Comparison of ENCODE assay signal across 8 cellular contexts in the genomic region with DNA sequence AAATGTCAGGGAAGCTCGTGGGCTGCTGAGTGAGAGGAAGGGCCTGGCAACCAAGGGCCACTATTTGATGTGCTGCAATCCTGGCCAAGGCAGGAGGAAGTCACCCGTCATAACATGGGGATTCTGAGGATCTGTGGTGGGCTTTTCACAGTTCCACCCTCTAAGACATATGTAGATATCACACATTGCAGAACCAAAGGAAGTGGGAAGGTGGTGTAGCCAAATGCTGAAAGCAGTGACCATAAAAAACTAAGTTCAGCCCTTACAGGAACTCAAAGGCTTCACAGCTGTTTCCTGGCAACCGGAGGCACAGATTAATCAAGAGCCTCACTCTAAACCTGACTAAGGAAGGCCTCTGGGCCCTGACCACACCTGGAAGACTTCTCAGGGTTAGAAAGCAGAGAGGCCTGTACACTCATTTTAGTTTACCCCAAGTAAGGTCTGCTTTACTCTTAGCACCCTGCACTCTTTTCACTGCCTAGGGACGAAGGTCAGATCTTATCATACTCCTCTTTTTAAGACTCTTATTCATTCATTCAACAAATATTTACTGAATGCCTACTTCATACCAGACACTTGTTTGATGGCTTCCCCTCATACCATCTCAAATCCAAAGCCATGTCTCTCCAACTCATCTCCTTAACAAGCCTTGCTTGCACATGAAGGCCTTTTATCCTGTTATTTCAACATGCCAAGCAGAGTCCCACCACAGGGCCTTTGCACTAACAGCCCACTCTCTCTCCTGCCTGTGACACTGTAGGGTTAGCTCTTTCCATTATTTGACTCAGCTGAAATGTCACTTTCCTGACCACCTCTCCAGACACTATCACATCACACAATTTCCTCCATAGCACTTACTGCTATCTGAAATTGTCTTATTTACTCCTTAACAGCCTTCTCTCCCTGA. TPM values are rescaled to one million over a fixed set of nuclear protein-coding genes. Genes with fewer than 3 reads are reported as not detected.
DNase-seq lines count a peak whose midpoint lies in the region; ATAC-seq and TF ChIP-seq lines count a peak whose summit lies in the region.

No MANE protein-coding gene starts in this region.

- H3K27ac Mint-ChIP-seq in nephron: peak overlapping the region; percentile 46 to 98 (median 77)

- H3K36me3 Mint-ChIP-seq in nephron (ENCODE audit: low read depth): peaks cover 12% of the 10 kb centered on the region

- H3K9me3 Mint-ChIP-seq in nephron: no peaks in the 10 kb centered on the region

- 63 to 70% methylated on average over 4 of the region's 4 CpGs for WGBS in testis, 2 donors

- H3K9me2 ChIP-seq in HCT116 (ENCODE audit: insufficient read depth) (no peaks in the 10 kb centered on the region), PC-9 (ENCODE audit: insufficient read depth) (no peaks in the 10 kb centered on the region)

- H3K4me3 ChIP-seq in HCT116 (replicated peaks in 1 of 2; ENCODE audit: low read depth in 1 of 2, low read length in 2 of 2) (0 out of 4 replicates have a peak overlapping the region, but pooled peaks of 1 of the 2 experiments have one; percentile 87), PC-9 (peak overlapping the region; percentile 94; the same call in 1 of the 2 replicates), choroid plexus epithelial cell (ENCODE audit: low read depth, low read length) (no peak overlapping the region), testis (no peak overlapping the region)

- H3K4me2 ChIP-seq in HCT116 (ENCODE audit: low read length) (peak overlapping the region; percentile 83), PC-9 (peak overlapping the region; percentile 89)

- POLR2A ChIA-PET in HCT116 (lab: Charles Lee): no interaction called here
- POLR2A ChIA-PET in PC-9 (lab: Charles Lee; ENCODE audit: unreplicated experiment): interaction anchor here (0.6 kb wide), 1 partner anchor 345 kb away, joined by 13 read pairs; no protein-coding TSS in a partner anchor

- H3K9me3 ChIP-seq in HCT116 (ENCODE audit: control insufficient read depth in 1 of 2, insufficient read depth in 1 of 2, low read depth in 1 of 2, low read length in 2 of 2) (no peaks in the 10 kb centered on the region), PC-9 (ENCODE audit: insufficient read depth, low read depth) (no peaks in the 10 kb centered on the region), testis (no peaks in the 10 kb centered on the region)

- no peaks in the 10 kb centered on the region for H3K27me3 Mint-ChIP-seq in nephron (ENCODE audit: low read depth)

- RAD21 ChIA-PET in HCT116 (lab: Charles Lee; ENCODE audit: low non-redundant PET in 1 of 2, low total read pairs in 2 of 2, uncharacterized antibody in 2 of 2, unreplicated experiment in 2 of 2): no interaction called here

- TF ChIP-seq CTCF in HCT116 (IDR thresholded peaks at IDR 0.05 in 2 of 3, conservative IDR thresholded peaks at IDR 0.05 in 1 of 3; ENCODE audit: borderline replicate concordance in 1 of 3, insufficient read depth in 1 of 3, low read depth in 2 of 3, low read length in 2 of 3): no peak
- TF ChIP-seq CTCF in PC-9 (conservative IDR thresholded peaks at IDR 0.05): no peak
- TF ChIP-seq CTCF in choroid plexus epithelial cell (conservative IDR thresholded peaks at IDR 0.05; ENCODE audit: low read depth, low read length): no peak
- TF ChIP-seq CTCF in nephron (IDR thresholded peaks at IDR 0.05; ENCODE audit: unreplicated experiment in 3 of 3): no peak
- no peak for TF ChIP-seq CTCF in testis (IDR thresholded peaks at IDR 0.05)

- H3K4me3 Mint-ChIP-seq in nephron: peak overlapping the region; percentile 60 to 99 (median 94)

- H3K36me3 ChIP-seq in HCT116 (ENCODE audit: control insufficient read depth in 1 of 2, insufficient read depth in 2 of 2, low read length in 2 of 2) (peaks cover 2 to 14% of the 10 kb centered on the region in 2 experiments; a peak in 2 of 4 replicates), PC-9 (ENCODE audit: low read depth) (peaks cover 16% of the 10 kb centered on the region; the same call in 1 of the 2 replicates), testis (ENCODE audit: low read depth, missing control alignments) (no peaks in the 10 kb centered on the region)

- TF ChIP-seq POLR2A in HCT116 (IDR thresholded peaks at IDR 0.05; ENCODE audit: borderline replicate concordance, extremely low read depth, insufficient read depth, insufficient read length) (no peak), testis (IDR thresholded peaks at IDR 0.05) (no peak)

- H3K4me1 ChIP-seq in HCT116 (ENCODE audit: control insufficient read depth in 1 of 2, insufficient read depth in 2 of 2, low read length in 2 of 2): peaks cover 65 to 83% of the 10 kb centered on the region in 2 experiments
- peaks cover 39% of the 10 kb centered on the region for H3K4me1 ChIP-seq in PC-9 (replicated peaks; ENCODE audit: insufficient read depth)
- H3K4me1 ChIP-seq in testis: peaks cover 31% of the 10 kb centered on the region

- H3K79me2 ChIP-seq in HCT116 (ENCODE audit: insufficient read depth, low read length): peaks cover 75% of the 10 kb centered on the region
- peaks cover 94% of the 10 kb centered on the region for H3K79me2 ChIP-seq in PC-9 (ENCODE audit: low read depth)

- BruUV-seq in HCT116 (replicated peaks; lab: Mats Ljungman, UMichigan) (no TSS peak), PC-9 (replicated peaks; lab: Mats Ljungman, UMichigan) (no TSS peak)

- peaks cover 76% of the 10 kb centered on the region for H3K4me1 Mint-ChIP-seq in nephron

- peak overlapping the region; percentile 3; the same call in 1 of the 2 replicates for H3K9ac ChIP-seq in HCT116 (ENCODE audit: low read length)

- H3K27ac ChIP-seq in HCT116 (ENCODE audit: low read depth, low read length) (0 out of 2 replicates have a peak overlapping the region, but pooled peaks have one; percentile 2), PC-9 (peak overlapping the region; percentile 64), testis (no peak overlapping the region)

- CTCF ChIA-PET in HCT116 (lab: Charles Lee): interaction anchor here (2.6 kb wide), 1 partner anchor 10 kb away, joined by 10 read pairs; no protein-coding TSS in a partner anchor
- CTCF ChIA-PET in PC-9 (lab: Charles Lee): interaction anchor here (0.6 to 0.9 kb wide), 6 partner anchors 19 to 153 kb away, joined by 3 to 7 read pairs (median 4); no protein-coding TSS in a partner anchor

- intact Hi-C loops in HCT116 (cut with micrococcal nuclease) (no loop called here), PC-9 (cut with micrococcal nuclease; ENCODE audit: unreplicated experiment) (loop anchor here (1.0 to 5.0 kb wide), 2 partner anchors 24 to 42 kb away; a partner anchor contains a TSS), testis (cut with DNase I; ENCODE audit: low total_unique reads) (no loop called here)

- H3F3A ChIP-seq in PC-9 (ENCODE audit: insufficient read depth, low read depth): peaks cover 48% of the 10 kb centered on the region

- H3K27me3 ChIP-seq in HCT116 (ENCODE audit: insufficient read depth, low read length) (no peaks in the 10 kb centered on the region), PC-9 (ENCODE audit: insufficient read depth, low read depth) (no peaks in the 10 kb centered on the region), testis (no peaks in the 10 kb centered on the region)

- H4K20me1 ChIP-seq in HCT116 (ENCODE audit: insufficient read depth): peaks cover 20% of the 10 kb centered on the region; the same call in 1 of the 2 replicates
- H4K20me1 ChIP-seq in PC-9 (ENCODE audit: insufficient read depth): peaks cover 53% of the 10 kb centered on the region

- no peak for ATAC-seq in HCT116

- TF ChIP-seq RAD21 in HCT116 (IDR thresholded peaks at IDR 0.05; ENCODE audit: low read depth): no peak

- peak; percentile 76 for DNase-seq in EL
- no peak for DNase-seq in HCT116 (ENCODE audit: low read depth, low spot score)
- DNase-seq in PC-9: peak; percentile 69 to 94
- DNase-seq in choroid plexus epithelial cell (ENCODE audit: low read depth): peak; percentile 57
- DNase-seq in iPS-NIHi7 (ENCODE audit: extremely low spot score): no peak
- no peak for DNase-seq in testis
- DNase-seq in HK-2 (ENCODE audit: unreplicated experiment): no peak

- H2AFZ ChIP-seq in HCT116 (ENCODE audit: low read depth, low read length, poor library complexity, severe bottlenecking) (no peak overlapping the region), PC-9 (no peak overlapping the region)

TF ChIP-seq in HCT116, 20 proteins besides CTCF, POLR2A, EP300 and RAD21:
- no peak for TF ChIP-seq YY1 (IDR thresholded peaks at IDR 0.05; ENCODE audit: extremely low read depth, insufficient replicate concordance, low read depth, low read length)
- no peak for TF ChIP-seq CEBPB (IDR thresholded peaks at IDR 0.05; ENCODE audit: low read depth)
- TF ChIP-seq EZH2 (IDR thresholded peaks at IDR 0.05): no peak
TF ChIP-seq in HCT116: peak in this region for 0.

RNA-seq across cellular contexts. Expression of a gene that starts 2.6 kb away (rescaled TPM):
- total RNA-seq in HCT116 (2021; ENCODE audit: unreplicated experiment) (114 TPM), PC-9 (2021) (137 and 174 TPM in 2 replicates), testis (10 to 100 TPM; 78.1 to 80.5 TPM)
- 69.3 and 94.4 TPM in 2 replicates for polyA plus RNA-seq in HCT116 (2012)
- 121 TPM for polyA plus RNA-seq in testis (ENCODE audit: insufficient read depth, low read depth, low replicate concordance)

RNA-seq across cellular contexts. Expression of a gene that starts 43.1 kb away (rescaled TPM):
- total RNA-seq in HCT116 (2021; ENCODE audit: unreplicated experiment) (31.9 TPM), PC-9 (2021) (34.8 and 37.7 TPM in 2 replicates), testis (10 to 100 TPM; 40.1 to 45.5 TPM)
- 43.0 and 49.4 TPM in 2 replicates for polyA plus RNA-seq in HCT116 (2012)
- polyA plus RNA-seq in testis (ENCODE audit: insufficient read depth, low read depth, low replicate concordance): 39.3 TPM

Comparison
In these comparisons a context has a peak if more than half of its experiments do, and no peak if none do; other contexts are left out.
1. DNase-seq: peak in EL (single experiment), PC-9 (2 of 2) and choroid plexus epithelial cell (single experiment); none in HCT116 (single experiment), iPS-NIHi7 (single experiment), testis (single experiment) and HK-2 (single experiment).
2. H3K27ac ChIP-seq: peak in HCT116 (single experiment) and PC-9 (single experiment); none in testis (0 of 2).